ENCODE assay signal across 13 cellular contexts in the genomic region with DNA sequence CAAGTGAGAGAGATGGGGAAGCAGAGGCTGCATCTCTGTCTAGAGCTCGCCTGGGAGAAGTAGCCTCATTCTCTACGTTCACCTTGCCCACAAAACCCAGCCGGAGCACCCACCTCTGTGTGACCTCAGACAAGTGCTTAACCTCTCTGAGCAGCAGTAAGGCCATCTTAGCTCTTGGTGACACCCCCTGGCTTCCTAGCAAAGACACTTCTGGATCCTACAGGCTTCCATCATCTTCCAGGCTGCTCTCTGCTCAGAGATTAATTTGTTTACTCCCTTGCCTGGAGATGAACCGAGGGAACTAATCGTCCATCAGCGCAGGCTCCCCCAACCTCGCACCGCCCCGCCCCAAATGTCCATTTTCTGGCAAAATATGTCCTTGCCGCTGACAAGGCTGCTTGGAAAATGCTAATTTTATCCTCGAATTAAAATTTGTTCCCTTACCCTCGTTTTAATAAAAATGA. TPM values are rescaled to one million over a fixed set of nuclear protein-coding genes. Genes with fewer than 3 reads are reported as not detected.
DNase-seq lines count a peak whose midpoint lies in the region; ATAC-seq, FAIRE-seq and TF ChIP-seq lines count a peak whose summit lies in the region.
"Had no signal": no experiment of that assay in that cellular context is flagged by ENCODE, and none has a peak within 500 bp of the region (broad histone marks: within the 10 kb centered on the region; RNA-seq: fewer than 3 reads in every experiment).

No MANE protein-coding gene starts in this region.

- no peak for TF ChIP-seq EP300 in sigmoid colon (IDR thresholded peaks at IDR 0.05)

- H3K4me1 Mint-ChIP-seq in natural killer cell, result no peaks in the 10 kb centered on the region

- peaks cover 26 to 49% of the 10 kb centered on the region in 2 donors for H3K27me3 Mint-ChIP-seq in natural killer cell (ENCODE audit: low read depth in 2 of 2)

- H3K4me3 ChIP-seq in dorsolateral prefrontal cortex (peak overlapping the region; percentile 11 to 66 (median 46)), sigmoid colon (peak overlapping the region in 3 of 4 donors; percentile 13 to 38 (median 29))

- H3K4me3 Mint-ChIP-seq in natural killer cell, result no peak overlapping the region

- no peaks in the 10 kb centered on the region for H3K36me3 Mint-ChIP-seq in natural killer cell

- no peaks in the 10 kb centered on the region for H3K9me3 Mint-ChIP-seq in natural killer cell

- 59 to 60% methylated on average over 12 of the region's 12 CpGs for WGBS in sigmoid colon, 2 donors

- peaks cover 0 to 10% (median 3%) of the 10 kb centered on the region in 4 donors for H3K4me1 ChIP-seq in sigmoid colon

- FAIRE-seq in H54 (lab: Jason Lieb, UNC), result no peak
- FAIRE-seq: A204.1, RCC 7860 had no signal

- H3K9me3 ChIP-seq in sigmoid colon, result no peaks in the 10 kb centered on the region

- no peak for TF ChIP-seq POLR2A in sigmoid colon (IDR thresholded peaks at IDR 0.05)
- TF ChIP-seq POLR2A in H54 (IDR thresholded peaks at IDR 0.05; ENCODE audit: low read depth, low read length), result no peak

- intact Hi-C loops in dorsolateral prefrontal cortex (cut with DNase I) (no loop called here), sigmoid colon (cut with DNase I) (no loop called here), natural killer cell (cut with micrococcal nuclease) (no loop called here)

- H3K36me3 ChIP-seq in sigmoid colon, result no peaks in the 10 kb centered on the region
- H3K36me3 ChIP-seq: spleen had no signal

- H3K27ac Mint-ChIP-seq in natural killer cell, result no peak overlapping the region

- H3K27ac ChIP-seq in dorsolateral prefrontal cortex (no peak overlapping the region), sigmoid colon (no peak overlapping the region)
- H3K27ac ChIP-seq: spleen had no signal

- peak in 2 of 3 experiments; percentile 54 to 75 for DNase-seq in NCI-H1417 (lab: John Stamatoyannopoulos, UW)
- DNase-seq in NCI-H1417 treated with DMSO at 0.1 percent for 48 hours (lab: John Stamatoyannopoulos, UW), result no peak
- peak; percentile 24 for DNase-seq in NCI-H526 treated with DMSO at 0.1 percent for 48 hours (lab: John Stamatoyannopoulos, UW)
- peak in 1 of 10 donors; percentile 11 for DNase-seq in dorsolateral prefrontal cortex
- no peak for DNase-seq in sigmoid colon
- no peak for DNase-seq in H54 (ENCODE audit: insufficient read length, low spot score)
- no peak for DNase-seq in activated CD4-positive, alpha-beta T cell treated with anti-CD3 and anti-CD28 coated beads, Interleukin-2, amount 50 U/mL, for 48 hours
- no peak for DNase-seq in natural killer cell
- DNase-seq: activated CD4-positive, alpha-beta T cell treated with anti-CD3 and anti-CD28 coated beads for 4 hours; spleen; T-helper 2 cell had no signal

- no peak for ATAC-seq in natural killer cell

- H3K27me3 ChIP-seq in dorsolateral prefrontal cortex (peaks cover 0 to 7% (median 0%) of the 10 kb centered on the region in 45 donors), sigmoid colon (peaks cover 0 to 15% (median 0%) of the 10 kb centered on the region in 3 donors)

- TF ChIP-seq CTCF in dorsolateral prefrontal cortex (IDR thresholded peaks at IDR 0.05 in 54 of 56, conservative IDR thresholded peaks at IDR 0.05 in 2 of 56; ENCODE audit: low read depth in 1 of 56, partially characterized antibody in 56 of 56) (no peak), sigmoid colon (IDR thresholded peaks at IDR 0.05) (no peak), natural killer cell (IDR thresholded peaks at IDR 0.05) (no peak)

RNA-seq across cellular contexts. Expression of gene CTNNBL1, which starts 24.0 kb away (rescaled TPM):
- total RNA-seq in dorsolateral prefrontal cortex (10 to 100 TPM; 24.9 to 52.4 (median 41.0) TPM), sigmoid colon (10 to 100 TPM; 33.0 to 47.9 (median 42.5) TPM), natural killer cell (10 to 100 TPM; 59.1 to 75.6 (median 67.6) TPM)
- 10 to 100 TPM; 27.3 to 34.8 (median 34.2) TPM for polyA plus RNA-seq in sigmoid colon

Comparison
In these comparisons a context has a peak if more than half of its experiments do, and no peak if none do; other contexts are left out.
1. DNase-seq: peak in NCI-H1417 (2 of 3) and NCI-H526 treated with DMSO at 0.1 percent for 48 hours (single experiment); none in NCI-H1417 treated with DMSO at 0.1 percent for 48 hours (single experiment), sigmoid colon (single experiment), H54 (single experiment), activated CD4-positive, alpha-beta T cell treated with anti-CD3 and anti-CD28 coated beads, Interleukin-2, amount 50 U/mL, for 48 hours (0 of 2) and natural killer cell (single experiment).